Comparison of ENCODE assay signal across 6 cellular contexts in genomic region chr4:49578899-49579298, GRCh38.
DNase-seq lines count a peak whose midpoint lies in the region; FAIRE-seq and TF ChIP-seq lines count a peak whose summit lies in the region.
"Not testable (repeated sequence)": the region's sequence is repeated elsewhere in the genome, so short reads cannot be mapped to it uniquely, and the experiment has no call there.

No MANE protein-coding gene starts in this region.

- H3K36me3 Mint-ChIP-seq in osteocyte (ENCODE audit: unreplicated experiment), result not testable (repeated sequence)

- not testable (repeated sequence) for H3K27me3 Mint-ChIP-seq in osteocyte (ENCODE audit: unreplicated experiment)

- not testable (repeated sequence) for H4K20me1 ChIP-seq in osteoblast (ENCODE audit: insufficient read depth, low read length)

- intact Hi-C loops in kidney (cut with DNase I), result not testable (repeated sequence)

- not testable (repeated sequence) for FAIRE-seq in kidney (lab: Jason Lieb, UNC)

- not testable (repeated sequence) for H3K36me3 ChIP-seq in kidney (ENCODE audit: control insufficient read depth in 1 of 2, insufficient read depth in 2 of 2, low read length in 2 of 2); osteoblast (ENCODE audit: insufficient read depth, low read length)

- not testable (repeated sequence) for TF ChIP-seq CTCF in GM10266 (IDR thresholded peaks at IDR 0.05; ENCODE audit: control insufficient read depth, insufficient read depth, low read depth, missing control alignments); GM20000 (IDR thresholded peaks at IDR 0.05; ENCODE audit: extremely low read depth, missing control alignments); kidney (IDR thresholded peaks at IDR 0.05; ENCODE audit: borderline replicate concordance, extremely low read depth, insufficient read depth); osteoblast (IDR thresholded peaks at IDR 0.05; ENCODE audit: extremely low read depth, low read depth, low read length); osteocyte (IDR thresholded peaks at IDR 0.05)

- not testable (repeated sequence) for H3K27ac ChIP-seq in kidney (ENCODE audit: low read depth in 2 of 2, low read length in 2 of 2); osteoblast (ENCODE audit: low read depth, low read length)

- not testable (repeated sequence) for H3K9me3 ChIP-seq in kidney (ENCODE audit: control insufficient read depth in 1 of 2, low read length in 2 of 2); osteoblast (ENCODE audit: low read depth, low read length)

- H3K79me2 ChIP-seq in osteoblast (ENCODE audit: insufficient read depth, low read length), result not testable (repeated sequence)

- peaks cover 39% of the 10 kb centered on the region for H3K9me3 Mint-ChIP-seq in osteocyte (ENCODE audit: unreplicated experiment)

- H3K4me1 Mint-ChIP-seq in osteocyte (ENCODE audit: unreplicated experiment), result not testable (repeated sequence)

- not testable (repeated sequence) for H2AFZ ChIP-seq in osteoblast (ENCODE audit: low read length)

- not testable (repeated sequence) for H3K27ac Mint-ChIP-seq in osteocyte (ENCODE audit: unreplicated experiment)

- not testable (repeated sequence) for H3K4me2 ChIP-seq in osteoblast (ENCODE audit: insufficient read depth, low read length)

- not testable (repeated sequence) for H3K4me1 ChIP-seq in kidney (ENCODE audit: control insufficient read depth in 1 of 2, insufficient read depth in 1 of 2, low read depth in 1 of 2, low read length in 2 of 2); osteoblast (ENCODE audit: insufficient read depth, low read length)

- H3K27me3 ChIP-seq in osteoblast (ENCODE audit: insufficient read depth, low read length), result not testable (repeated sequence)

- DNase-seq in AG20443 (ENCODE audit: low spot score), result peak; percentile 5
- DNase-seq in GM10266 (ENCODE audit: extremely low spot score), result peak; percentile 1
- peak; percentile 1 for DNase-seq in GM20000 (ENCODE audit: low spot score)
- DNase-seq in kidney, result peak; percentile 79
- peak; percentile 8 for DNase-seq in osteoblast (ENCODE audit: insufficient read length, low spot score, missing footprints)
- peak; percentile 74 for DNase-seq in osteocyte (ENCODE audit: extremely low spot score, unreplicated experiment)

- H3K9ac ChIP-seq in kidney (ENCODE audit: low read length in 2 of 2), result not testable (repeated sequence)

- H3K4me3 Mint-ChIP-seq in osteocyte (ENCODE audit: unreplicated experiment), result not testable (repeated sequence)

- H3K4me3 ChIP-seq in kidney (ENCODE audit: low read length in 2 of 2); osteoblast (ENCODE audit: insufficient read depth, low read length): not testable (repeated sequence)

Comparison
In these comparisons a context has a peak if more than half of its experiments do, and no peak if none do; other contexts are left out.
1. DNase-seq: peak in every context shown above with its lines; median percentile 79 in kidney; 74 in osteocyte; 8 in osteoblast; 5 in AG20443; 1 in GM10266; 1 in GM20000.